ENCODE assay signal across 1 cellular context in the genomic region with DNA sequence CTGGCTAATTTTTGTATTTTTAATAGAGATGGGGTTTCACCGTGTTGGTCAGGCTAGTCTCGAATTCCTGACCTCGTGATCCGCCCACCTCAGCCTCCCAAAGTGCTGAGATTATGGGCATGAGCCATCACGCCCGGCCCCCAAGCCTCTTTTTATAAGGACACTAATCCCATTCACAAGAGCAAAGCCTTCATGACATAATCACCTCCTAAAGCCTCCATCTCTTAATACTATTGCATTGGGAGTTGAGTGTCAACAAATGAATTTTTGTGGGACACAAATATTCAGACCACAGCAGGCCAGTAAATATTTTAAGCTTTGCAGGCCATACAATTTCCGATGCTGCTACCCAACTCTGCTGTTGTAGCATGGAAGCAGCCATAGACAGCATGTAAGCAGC.
TF ChIP-seq lines count a peak whose summit lies in the region.

No MANE protein-coding gene starts in this region.

TF ChIP-seq in H1, 55 proteins besides CTCF, POLR2A, EP300 and RAD21:
- TF ChIP-seq CEBPB (IDR thresholded peaks at IDR 0.05; ENCODE audit: low read depth, low read length) (no peak), POU5F1 (IDR thresholded peaks at IDR 0.05; ENCODE audit: low read depth, low read length) (no peak), YY1 (IDR thresholded peaks at IDR 0.05; ENCODE audit: low read depth, low read length) (no peak), SIN3A (conservative IDR thresholded peaks at IDR 0.05 in 1 of 2, IDR thresholded peaks at IDR 0.05 in 1 of 2; ENCODE audit: low read depth in 1 of 2, low read length in 2 of 2) (no peak), TAF1 (IDR thresholded peaks at IDR 0.05; ENCODE audit: low read depth, low read length) (no peak), PHF8 (conservative IDR thresholded peaks at IDR 0.05; ENCODE audit: low read depth, low read length) (no peak), RNF2 (IDR thresholded peaks at IDR 0.05; ENCODE audit: borderline replicate concordance, low read depth, low read length, missing control alignments, poor library complexity, severe bottlenecking) (no peak), BCL11A (IDR thresholded peaks at IDR 0.05; ENCODE audit: low read depth in 2 of 2, low read length in 2 of 2) (no peak), MAFK (IDR thresholded peaks at IDR 0.05; ENCODE audit: low read depth, low read length) (no peak)
- TF ChIP-seq, protein P1, sequence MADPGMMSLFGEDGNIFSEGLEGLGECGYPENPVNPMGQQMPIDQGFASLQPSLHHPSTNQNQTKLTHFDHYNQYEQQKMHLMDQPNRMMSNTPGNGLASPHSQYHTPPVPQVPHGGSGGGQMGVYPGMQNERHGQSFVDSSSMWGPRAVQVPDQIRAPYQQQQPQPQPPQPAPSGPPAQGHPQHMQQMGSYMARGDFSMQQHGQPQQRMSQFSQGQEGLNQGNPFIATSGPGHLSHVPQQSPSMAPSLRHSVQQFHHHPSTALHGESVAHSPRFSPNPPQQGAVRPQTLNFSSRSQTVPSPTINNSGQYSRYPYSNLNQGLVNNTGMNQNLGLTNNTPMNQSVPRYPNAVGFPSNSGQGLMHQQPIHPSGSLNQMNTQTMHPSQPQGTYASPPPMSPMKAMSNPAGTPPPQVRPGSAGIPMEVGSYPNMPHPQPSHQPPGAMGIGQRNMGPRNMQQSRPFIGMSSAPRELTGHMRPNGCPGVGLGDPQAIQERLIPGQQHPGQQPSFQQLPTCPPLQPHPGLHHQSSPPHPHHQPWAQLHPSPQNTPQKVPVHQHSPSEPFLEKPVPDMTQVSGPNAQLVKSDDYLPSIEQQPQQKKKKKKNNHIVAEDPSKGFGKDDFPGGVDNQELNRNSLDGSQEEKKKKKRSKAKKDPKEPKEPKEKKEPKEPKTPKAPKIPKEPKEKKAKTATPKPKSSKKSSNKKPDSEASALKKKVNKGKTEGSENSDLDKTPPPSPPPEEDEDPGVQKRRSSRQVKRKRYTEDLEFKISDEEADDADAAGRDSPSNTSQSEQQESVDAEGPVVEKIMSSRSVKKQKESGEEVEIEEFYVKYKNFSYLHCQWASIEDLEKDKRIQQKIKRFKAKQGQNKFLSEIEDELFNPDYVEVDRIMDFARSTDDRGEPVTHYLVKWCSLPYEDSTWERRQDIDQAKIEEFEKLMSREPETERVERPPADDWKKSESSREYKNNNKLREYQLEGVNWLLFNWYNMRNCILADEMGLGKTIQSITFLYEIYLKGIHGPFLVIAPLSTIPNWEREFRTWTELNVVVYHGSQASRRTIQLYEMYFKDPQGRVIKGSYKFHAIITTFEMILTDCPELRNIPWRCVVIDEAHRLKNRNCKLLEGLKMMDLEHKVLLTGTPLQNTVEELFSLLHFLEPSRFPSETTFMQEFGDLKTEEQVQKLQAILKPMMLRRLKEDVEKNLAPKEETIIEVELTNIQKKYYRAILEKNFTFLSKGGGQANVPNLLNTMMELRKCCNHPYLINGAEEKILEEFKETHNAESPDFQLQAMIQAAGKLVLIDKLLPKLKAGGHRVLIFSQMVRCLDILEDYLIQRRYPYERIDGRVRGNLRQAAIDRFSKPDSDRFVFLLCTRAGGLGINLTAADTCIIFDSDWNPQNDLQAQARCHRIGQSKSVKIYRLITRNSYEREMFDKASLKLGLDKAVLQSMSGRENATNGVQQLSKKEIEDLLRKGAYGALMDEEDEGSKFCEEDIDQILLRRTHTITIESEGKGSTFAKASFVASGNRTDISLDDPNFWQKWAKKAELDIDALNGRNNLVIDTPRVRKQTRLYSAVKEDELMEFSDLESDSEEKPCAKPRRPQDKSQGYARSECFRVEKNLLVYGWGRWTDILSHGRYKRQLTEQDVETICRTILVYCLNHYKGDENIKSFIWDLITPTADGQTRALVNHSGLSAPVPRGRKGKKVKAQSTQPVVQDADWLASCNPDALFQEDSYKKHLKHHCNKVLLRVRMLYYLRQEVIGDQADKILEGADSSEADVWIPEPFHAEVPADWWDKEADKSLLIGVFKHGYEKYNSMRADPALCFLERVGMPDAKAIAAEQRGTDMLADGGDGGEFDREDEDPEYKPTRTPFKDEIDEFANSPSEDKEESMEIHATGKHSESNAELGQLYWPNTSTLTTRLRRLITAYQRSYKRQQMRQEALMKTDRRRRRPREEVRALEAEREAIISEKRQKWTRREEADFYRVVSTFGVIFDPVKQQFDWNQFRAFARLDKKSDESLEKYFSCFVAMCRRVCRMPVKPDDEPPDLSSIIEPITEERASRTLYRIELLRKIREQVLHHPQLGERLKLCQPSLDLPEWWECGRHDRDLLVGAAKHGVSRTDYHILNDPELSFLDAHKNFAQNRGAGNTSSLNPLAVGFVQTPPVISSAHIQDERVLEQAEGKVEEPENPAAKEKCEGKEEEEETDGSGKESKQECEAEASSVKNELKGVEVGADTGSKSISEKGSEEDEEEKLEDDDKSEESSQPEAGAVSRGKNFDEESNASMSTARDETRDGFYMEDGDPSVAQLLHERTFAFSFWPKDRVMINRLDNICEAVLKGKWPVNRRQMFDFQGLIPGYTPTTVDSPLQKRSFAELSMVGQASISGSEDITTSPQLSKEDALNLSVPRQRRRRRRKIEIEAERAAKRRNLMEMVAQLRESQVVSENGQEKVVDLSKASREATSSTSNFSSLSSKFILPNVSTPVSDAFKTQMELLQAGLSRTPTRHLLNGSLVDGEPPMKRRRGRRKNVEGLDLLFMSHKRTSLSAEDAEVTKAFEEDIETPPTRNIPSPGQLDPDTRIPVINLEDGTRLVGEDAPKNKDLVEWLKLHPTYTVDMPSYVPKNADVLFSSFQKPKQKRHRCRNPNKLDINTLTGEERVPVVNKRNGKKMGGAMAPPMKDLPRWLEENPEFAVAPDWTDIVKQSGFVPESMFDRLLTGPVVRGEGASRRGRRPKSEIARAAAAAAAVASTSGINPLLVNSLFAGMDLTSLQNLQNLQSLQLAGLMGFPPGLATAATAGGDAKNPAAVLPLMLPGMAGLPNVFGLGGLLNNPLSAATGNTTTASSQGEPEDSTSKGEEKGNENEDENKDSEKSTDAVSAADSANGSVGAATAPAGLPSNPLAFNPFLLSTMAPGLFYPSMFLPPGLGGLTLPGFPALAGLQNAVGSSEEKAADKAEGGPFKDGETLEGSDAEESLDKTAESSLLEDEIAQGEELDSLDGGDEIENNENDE (IDR thresholded peaks at IDR 0.05; ENCODE audit: insufficient replicate concordance, low read length): no peak
TF ChIP-seq in H1: peak in this region for 0.
